Comparison of ENCODE assay signal across 11 cellular contexts in genomic region chr12:25135531-25136154, GRCh38. TPM values are rescaled to one million over a fixed set of nuclear protein-coding genes. Genes with fewer than 3 reads are reported as not detected.
DNase-seq lines count a peak whose midpoint lies in the region; ATAC-seq and TF ChIP-seq lines count a peak whose summit lies in the region.
"Had no signal": no experiment of that assay in that cellular context is flagged by ENCODE, and none has a peak within 500 bp of the region (broad histone marks: within the 10 kb centered on the region; RNA-seq: fewer than 3 reads in every experiment).

No MANE protein-coding gene starts in this region.

- H3K9ac ChIP-seq in Loucy (ENCODE audit: low read depth, low read length, poor library complexity, severe bottlenecking) = no peak overlapping the region

- H3K4me2 ChIP-seq in Loucy (ENCODE audit: low read depth, low read length, poor library complexity, severe bottlenecking) = no peak overlapping the region

- H3K9me2 ChIP-seq in Loucy (replicated peaks; ENCODE audit: low read depth, low read length) = no peaks in the 10 kb centered on the region

- no peak overlapping the region for H3K4me3 ChIP-seq in GM12864 (ENCODE audit: low read depth, low read length)
- H3K4me3 ChIP-seq in Loucy (ENCODE audit: low read length, poor library complexity, severe bottlenecking) = no peak overlapping the region
- H3K4me3 ChIP-seq: colonic mucosa, skin epidermis had no signal

- H3K4me3 Mint-ChIP-seq in T-helper 17 cell = no peak overlapping the region
- no peak overlapping the region for H3K4me3 Mint-ChIP-seq in neural crest cell
- H3K4me3 Mint-ChIP-seq: activated T-helper 17 cell treated with anti-CD3 and anti-CD28 coated beads, Interleukin-2, amount 50 U/mL, for 72 hours had no signal

- H3K79me2 ChIP-seq in Loucy (ENCODE audit: insufficient read depth, low read length) = no peaks in the 10 kb centered on the region

- H3K36me3 Mint-ChIP-seq in T-helper 17 cell (ENCODE audit: low read depth) (peaks cover 2% of the 10 kb centered on the region), neural crest cell (ENCODE audit: low read depth) (peaks cover 2% of the 10 kb centered on the region)

- H3K27me3 Mint-ChIP-seq in T-helper 17 cell (peaks cover 21% of the 10 kb centered on the region), neural crest cell (ENCODE audit: low read depth) (no peaks in the 10 kb centered on the region)

- no peaks in the 10 kb centered on the region for H3K4me1 ChIP-seq in Loucy (ENCODE audit: insufficient read depth, low read length, poor library complexity, severe bottlenecking)
- H3K4me1 ChIP-seq: colonic mucosa had no signal

- H3K9me3 Mint-ChIP-seq in neural crest cell = peaks cover 11% of the 10 kb centered on the region
- H3K9me3 Mint-ChIP-seq: activated T-helper 17 cell treated with anti-CD3 and anti-CD28 coated beads, Interleukin-2, amount 50 U/mL, for 72 hours had no signal

- no peaks in the 10 kb centered on the region for H3F3A ChIP-seq in Loucy (ENCODE audit: low read depth)

- H2AFZ ChIP-seq in Loucy (ENCODE audit: low read length) = no peak overlapping the region

- H3K4me1 Mint-ChIP-seq in T-helper 17 cell (no peaks in the 10 kb centered on the region), neural crest cell (peaks cover 5% of the 10 kb centered on the region)
- H3K4me1 Mint-ChIP-seq: activated T-helper 17 cell treated with anti-CD3 and anti-CD28 coated beads, Interleukin-2, amount 50 U/mL, for 72 hours had no signal

- in situ Hi-C loops in ACHN (cut with HindIII; ENCODE audit: low pct_ligation_motif_present, low pct_unique_long_range_greater_than_20kb, low sequenced_read_pairs) = loop anchor here (10.0 kb wide), 1 partner anchor 141 kb away; no protein-coding TSS in a partner anchor

- DNase-seq in GM12864 (ENCODE audit: low read depth) = no peak
- no peak for DNase-seq in T-helper 17 cell
- no peak for DNase-seq in neural crest cell (ENCODE audit: low read depth, low spot score)
- no peak for DNase-seq in NCI-H1048 (lab: John Stamatoyannopoulos, UW)
- DNase-seq in ACHN = no peak
- DNase-seq: colonic mucosa, SW 1271 had no signal

- H4K20me1 ChIP-seq in Loucy (ENCODE audit: insufficient read depth, low read length, poor library complexity, severe bottlenecking) = no peaks in the 10 kb centered on the region

- TF ChIP-seq CTCF in GM12864 (IDR thresholded peaks at IDR 0.05; ENCODE audit: low read depth, low read length, missing control alignments) = peak; percentile 37
- peak; percentile 48 for TF ChIP-seq CTCF in Loucy (conservative IDR thresholded peaks at IDR 0.05; ENCODE audit: low read length)
- peak; percentile 58 for TF ChIP-seq CTCF in neural crest cell (conservative IDR thresholded peaks at IDR 0.05)

- ATAC-seq in T-helper 17 cell (no peak), GM21717 (IDR thresholded peaks at IDR 0.05; ENCODE audit: unreplicated experiment) (no peak)
- ATAC-seq: activated T-helper 17 cell treated with anti-CD3 and anti-CD28 coated beads, Interleukin-2, amount 50 U/mL, for 72 hours had no signal

- no peaks in the 10 kb centered on the region for H3K27me3 ChIP-seq in Loucy (ENCODE audit: insufficient read depth, low read length, poor library complexity, severe bottlenecking)
- H3K27me3 ChIP-seq: colonic mucosa had no signal

- H3K27ac Mint-ChIP-seq in T-helper 17 cell (peak overlapping the region; percentile 24), neural crest cell (ENCODE audit: unreplicated experiment) (no peak overlapping the region)
- H3K27ac Mint-ChIP-seq: activated T-helper 17 cell treated with anti-CD3 and anti-CD28 coated beads, Interleukin-2, amount 50 U/mL, for 72 hours had no signal

- no peaks in the 10 kb centered on the region for H3K9me3 ChIP-seq in Loucy (ENCODE audit: insufficient read depth, low read depth, low read length)
- H3K9me3 ChIP-seq in T-helper 17 cell (ENCODE audit: control insufficient read depth, low read length, poor library complexity, severe bottlenecking) = no peaks in the 10 kb centered on the region
- H3K9me3 ChIP-seq: colonic mucosa had no signal

- no peaks in the 10 kb centered on the region for H3K36me3 ChIP-seq in Loucy (ENCODE audit: insufficient read depth, low read length)
- H3K36me3 ChIP-seq: colonic mucosa had no signal

RNA-seq across cellular contexts. Expression of gene DNAI7, which starts 59.3 kb away (rescaled TPM):
- 1 to 10 TPM in 1 of 2 donors, under 1 TPM in 1; 0.72 to 1.1 TPM for total RNA-seq in T-helper 17 cell
- 0.37 and 0.77 TPM in 2 replicates for total RNA-seq in neural crest cell
- total RNA-seq: colonic mucosa had no signal

RNA-seq across cellular contexts. Expression of gene ETFRF1, which starts 59.4 kb away (rescaled TPM):
- 10 to 100 TPM; 23.2 to 28.5 TPM for total RNA-seq in T-helper 17 cell
- 13.4 and 14.1 TPM in 2 replicates for total RNA-seq in neural crest cell
